ENCODE assay signal across 14 cellular contexts in the genomic region with DNA sequence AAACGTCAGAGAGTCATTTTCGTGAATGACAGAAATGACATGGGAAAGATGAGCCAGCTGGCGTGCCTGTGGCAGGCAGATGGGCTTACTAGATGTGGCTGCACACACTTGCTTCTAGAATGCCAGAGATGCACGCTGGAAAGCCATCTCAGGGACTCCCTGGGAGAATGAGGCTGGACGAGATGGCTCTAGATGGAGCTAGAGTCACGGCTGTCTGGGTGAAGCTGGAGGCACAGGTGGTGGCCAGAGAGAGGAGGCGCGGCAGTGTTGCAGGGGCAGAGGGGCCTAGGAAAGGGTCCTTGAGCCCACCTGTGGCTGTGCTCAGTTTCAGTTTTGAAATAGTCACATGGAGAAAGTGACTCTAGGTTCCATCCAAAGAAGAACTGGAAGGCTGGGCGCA. TPM values are rescaled to one million over a fixed set of nuclear protein-coding genes. Genes with fewer than 3 reads are reported as not detected.
A peak's percentile ranks its signal among the peaks of the same experiment; 100 is the strongest.
DNase-seq lines count a peak whose midpoint lies in the region; ATAC-seq, FAIRE-seq and TF ChIP-seq lines count a peak whose summit lies in the region.
"Had no signal": no experiment of that assay in that cellular context is flagged by ENCODE, and none has a peak within 500 bp of the region (broad histone marks: within the 10 kb centered on the region; RNA-seq: fewer than 3 reads in every experiment).

No MANE protein-coding gene starts in this region.

- no peaks in the 10 kb centered on the region for H3K27me3 ChIP-seq in GM23338 (ENCODE audit: insufficient read depth)
- H3K27me3 ChIP-seq in keratinocyte (ENCODE audit: control insufficient read depth, extremely low read depth, insufficient read depth, low read length) = peaks cover 8% of the 10 kb centered on the region
- H3K27me3 ChIP-seq in colonic mucosa = peaks cover 16% of the 10 kb centered on the region
- H3K27me3 ChIP-seq: hepatocyte had no signal

- ATAC-seq in GM23338 = peak; percentile 28; the same call in 1 of the 3 replicates
- ATAC-seq in T-cell (replicated peaks in 1 of 4) = peak in 3 of 4 experiments; percentile 51 to 67 (median 54)
- ATAC-seq: natural killer cell had no signal

- no peaks in the 10 kb centered on the region for H3K79me2 ChIP-seq in GM23338 (replicated peaks; ENCODE audit: insufficient read depth)
- no peaks in the 10 kb centered on the region for H3K79me2 ChIP-seq in keratinocyte (ENCODE audit: control insufficient read depth, insufficient read depth, low read length)
- H3K79me2 ChIP-seq: hepatocyte had no signal

- H3K9me3 ChIP-seq in keratinocyte (ENCODE audit: control insufficient read depth, low read depth, low read length) (no peaks in the 10 kb centered on the region), colonic mucosa (no peaks in the 10 kb centered on the region)

- H2AFZ ChIP-seq in GM23338 = no peak overlapping the region
- H2AFZ ChIP-seq in keratinocyte (ENCODE audit: control insufficient read depth, low read length) = no peak overlapping the region
- H2AFZ ChIP-seq: hepatocyte had no signal

- H4K20me1 ChIP-seq in GM23338 (replicated peaks; ENCODE audit: insufficient read depth) (no peaks in the 10 kb centered on the region), keratinocyte (ENCODE audit: control insufficient read depth, extremely low read depth, insufficient read depth, low read length) (no peaks in the 10 kb centered on the region)

- H3K36me3 ChIP-seq in GM23338 (ENCODE audit: insufficient read depth) (no peaks in the 10 kb centered on the region), keratinocyte (ENCODE audit: control insufficient read depth in 2 of 2, extremely low read depth in 1 of 2, insufficient read depth in 2 of 2, low read length in 2 of 2) (no peaks in the 10 kb centered on the region), colonic mucosa (no peaks in the 10 kb centered on the region)

- H3K9me1 ChIP-seq in keratinocyte (ENCODE audit: control insufficient read depth, extremely low read depth, insufficient read depth, low read length) = no peaks in the 10 kb centered on the region

- POLR2A ChIA-PET in T-cell (lab: Charles Lee) = no interaction called here

- H3K4me2 ChIP-seq in GM23338 = no peak overlapping the region
- no peak overlapping the region for H3K4me2 ChIP-seq in keratinocyte (ENCODE audit: control insufficient read depth, extremely low read depth, insufficient read depth, low read depth, low read length)
- H3K4me2 ChIP-seq: hepatocyte had no signal

- H3K9me2 ChIP-seq in GM23338 (ENCODE audit: insufficient read depth) = no peaks in the 10 kb centered on the region

- TF ChIP-seq CTCF in Calu3 (IDR thresholded peaks at IDR 0.05; ENCODE audit: unreplicated experiment) = no peak
- peak in 1 of 2 experiments; percentile 30; a peak in 2 of 4 replicates for TF ChIP-seq CTCF in GM23338 (conservative IDR thresholded peaks at IDR 0.05; ENCODE audit: low read depth in 2 of 2)
- peak in 2 of 3 experiments; percentile 21 to 58 for TF ChIP-seq CTCF in keratinocyte (optimal IDR thresholded peaks at IDR 0.05 in 1 of 3, IDR thresholded peaks at IDR 0.05 in 1 of 3, conservative IDR thresholded peaks at IDR 0.05 in 1 of 3; ENCODE audit: extremely low read depth in 1 of 3, insufficient read depth in 2 of 3, low read length in 3 of 3)
- TF ChIP-seq CTCF in osteocyte (IDR thresholded peaks at IDR 0.05) = no peak
- no peak for TF ChIP-seq CTCF in colonic mucosa (IDR thresholded peaks at IDR 0.05)

- H3K36me3 Mint-ChIP-seq in Calu3 (ENCODE audit: insufficient read depth, unreplicated experiment) (no peaks in the 10 kb centered on the region), GM23338 (ENCODE audit: low read depth) (no peaks in the 10 kb centered on the region), T-cell (no peaks in the 10 kb centered on the region), osteocyte (ENCODE audit: unreplicated experiment) (no peaks in the 10 kb centered on the region)
- H3K36me3 Mint-ChIP-seq: natural killer cell had no signal

- H3K27me3 Mint-ChIP-seq in Calu3 (ENCODE audit: unreplicated experiment) = peaks cover 77% of the 10 kb centered on the region
- H3K27me3 Mint-ChIP-seq in GM23338 (ENCODE audit: insufficient read depth, low read depth, poor library complexity) = peaks cover 3% of the 10 kb centered on the region
- no peaks in the 10 kb centered on the region for H3K27me3 Mint-ChIP-seq in T-cell
- H3K27me3 Mint-ChIP-seq in osteocyte (ENCODE audit: unreplicated experiment) = peaks cover 33% of the 10 kb centered on the region

- H3K27ac Mint-ChIP-seq in Calu3 (ENCODE audit: unreplicated experiment) = no peak overlapping the region
- H3K27ac Mint-ChIP-seq in GM23338 = no peak overlapping the region
- H3K27ac Mint-ChIP-seq in T-cell = no peak overlapping the region
- no peak overlapping the region for H3K27ac Mint-ChIP-seq in osteocyte (ENCODE audit: unreplicated experiment)
- H3K27ac Mint-ChIP-seq: natural killer cell had no signal

- H3K4me3 Mint-ChIP-seq in Calu3 (ENCODE audit: low read depth, unreplicated experiment) (no peak overlapping the region), GM23338 (no peak overlapping the region), T-cell (no peak overlapping the region), osteocyte (ENCODE audit: unreplicated experiment) (no peak overlapping the region)
- H3K4me3 Mint-ChIP-seq: natural killer cell had no signal

- intact Hi-C loops in Calu3 (cut with micrococcal nuclease; ENCODE audit: unreplicated experiment) = no loop called here
- intact Hi-C loops in colonic mucosa (cut with DNase I) = no loop called here

- no peak overlapping the region for H3K4me3 ChIP-seq in GM23338
- no peak overlapping the region for H3K4me3 ChIP-seq in keratinocyte (ENCODE audit: control insufficient read depth in 2 of 3, extremely low read depth in 1 of 3, insufficient read depth in 2 of 3, low read depth in 1 of 3, low read length in 3 of 3)
- H3K4me3 ChIP-seq in colonic mucosa = no peak overlapping the region
- H3K4me3 ChIP-seq: hepatocyte had no signal

- CTCF ChIA-PET in Calu3 (lab: Charles Lee) = interaction anchor here (2.0 kb wide), 1 partner anchor 51 kb away, joined by 8 read pairs; no protein-coding TSS in a partner anchor
- CTCF ChIA-PET in T-cell (lab: Charles Lee) = interaction anchor here in 1 of 2 donors (0.7 kb wide), 1 partner anchor 78 kb away, joined by 9 read pairs; no protein-coding TSS in a partner anchor

- FAIRE-seq in keratinocyte (lab: Jason Lieb, UNC) = no peak
- FAIRE-seq: colon, G401.6 had no signal

- H3K27ac ChIP-seq in GM23338 (ENCODE audit: low read depth) (no peak overlapping the region), keratinocyte (ENCODE audit: control insufficient read depth, insufficient read depth, low read length) (no peak overlapping the region), colonic mucosa (no peak overlapping the region)
- H3K27ac ChIP-seq: hepatocyte had no signal

- H3K9ac ChIP-seq in keratinocyte (ENCODE audit: control insufficient read depth, extremely low read depth, insufficient read depth, low read length) (no peak overlapping the region), colonic mucosa (ENCODE audit: low read depth in 2 of 2, low read length in 2 of 2) (no peak overlapping the region)

- DNase-seq in Calu3 = peak; percentile 11
- DNase-seq in GM23338 (ENCODE audit: low spot score) = no peak
- peak in 2 of 34 experiments; percentile 4 to 7 for DNase-seq in T-cell
- DNase-seq in keratinocyte (ENCODE audit: low read depth, low spot score) = no peak
- DNase-seq in osteocyte (ENCODE audit: extremely low spot score, unreplicated experiment) = no peak
- no peak for DNase-seq in NCI-H748 treated with DMSO at 0.1 percent for 48 hours (lab: John Stamatoyannopoulos, UW)
- DNase-seq in colonic mucosa = no peak
- DNase-seq in effector CD4-positive, alpha-beta T cell = no peak
- DNase-seq: natural killer cell had no signal

- no peaks in the 10 kb centered on the region for H3F3A ChIP-seq in GM23338 (replicated peaks; ENCODE audit: low read depth)

- dilution Hi-C loops in keratinocyte (cut with MboI; ENCODE audit: extremely low pct_ligation_motif_present, low sequenced_read_pairs) = no loop called here

- H3K9me3 Mint-ChIP-seq in Calu3 (ENCODE audit: low read depth, unreplicated experiment) = no peaks in the 10 kb centered on the region
- H3K9me3 Mint-ChIP-seq in GM23338 = no peaks in the 10 kb centered on the region
- no peaks in the 10 kb centered on the region for H3K9me3 Mint-ChIP-seq in T-cell
- H3K9me3 Mint-ChIP-seq in osteocyte (ENCODE audit: unreplicated experiment) = peaks cover 8% of the 10 kb centered on the region
- H3K9me3 Mint-ChIP-seq: natural killer cell had no signal

- no peaks in the 10 kb centered on the region for H3K4me1 Mint-ChIP-seq in Calu3 (ENCODE audit: low read depth, unreplicated experiment)
- H3K4me1 Mint-ChIP-seq in GM23338 = peaks cover 3% of the 10 kb centered on the region; the same call in 1 of the 3 replicates
- peaks cover 42 to 43% (median 43%) of the 10 kb centered on the region in 3 donors for H3K4me1 Mint-ChIP-seq in T-cell
- H3K4me1 Mint-ChIP-seq in osteocyte (ENCODE audit: unreplicated experiment) = peaks cover 20% of the 10 kb centered on the region

- H3K4me1 ChIP-seq in GM23338 (ENCODE audit: insufficient read depth) (no peaks in the 10 kb centered on the region), keratinocyte (ENCODE audit: control insufficient read depth, extremely low read depth, insufficient read depth, low read length) (no peaks in the 10 kb centered on the region), colonic mucosa (no peaks in the 10 kb centered on the region)

- BruUV-seq in Calu3 (replicated peaks; lab: Mats Ljungman, UMichigan) = no TSS peak

RNA-seq across cellular contexts. Expression of gene TKTL1, which starts 26.0 kb away (rescaled TPM):
- total RNA-seq in Calu3 (2022) (not detected in 2 replicates), T-cell (1 to 10 TPM in 4 of 5 donors, under 1 TPM in 1; 0.60 to 5.5 (median 1.3) TPM), osteocyte (not detected in 2 replicates), colonic mucosa (not detected)
- total RNA-seq in GM23338 (2014; rRNA removed; shearing (Covaris generic)) = not detected in 2 replicates
- polyA plus RNA-seq in GM23338 (2016; fragmentation: Nextera tagmentation; extraction: Ambion mirVana) (not detected in 2 replicates), keratinocyte (not detected in 3 replicates)
- polyA plus RNA-seq in keratinocyte (2011; ENCODE audit: low read depth) = not detected
- polyA plus RNA-seq in keratinocyte (2011; cell fraction: cytosol; rRNA removed) = not detected in 2 replicates
- not detected in 2 replicates for polyA plus RNA-seq in keratinocyte (2011; cell fraction: nucleus; rRNA removed)
- polyA plus RNA-seq in keratinocyte (2012; ENCODE audit: low replicate concordance) = not detected in 2 replicates
- not detected in 3 replicates for polyA minus RNA-seq in keratinocyte
- not detected for polyA minus RNA-seq in keratinocyte (2011; cell fraction: cytosol; rRNA and poly(A)+ RNA removed)
- not detected in 2 replicates for polyA minus RNA-seq in keratinocyte (2011; cell fraction: nucleus; rRNA and poly(A)+ RNA removed)
- total RNA-seq: hepatocyte had no signal

RNA-seq across cellular contexts. Expression of gene TEX28, which starts 26.7 kb away (rescaled TPM):
- total RNA-seq in Calu3 (2022) (not detected in 2 replicates), T-cell (not detected), osteocyte (not detected in 2 replicates), colonic mucosa (not detected)
- total RNA-seq in GM23338 (2014; rRNA removed; shearing (Covaris generic)) = not detected in 2 replicates
- polyA plus RNA-seq in GM23338 (2016; fragmentation: Nextera tagmentation; extraction: Ambion mirVana) (not detected in 2 replicates), keratinocyte (not detected in 3 replicates)
- not detected for polyA plus RNA-seq in keratinocyte (2011; ENCODE audit: low read depth)
- polyA plus RNA-seq in keratinocyte (2011; cell fraction: cytosol; rRNA removed) = not detected in 2 replicates
- polyA plus RNA-seq in keratinocyte (2011; cell fraction: nucleus; rRNA removed) = not detected in 2 replicates
- not detected in 2 replicates for polyA plus RNA-seq in keratinocyte (2012; ENCODE audit: low replicate concordance)
- polyA minus RNA-seq in keratinocyte = not detected in 3 replicates
- polyA minus RNA-seq in keratinocyte (2011; cell fraction: cytosol; rRNA and poly(A)+ RNA removed) = not detected
- not detected in 2 replicates for polyA minus RNA-seq in keratinocyte (2011; cell fraction: nucleus; rRNA and poly(A)+ RNA removed)
- total RNA-seq: hepatocyte; subcutaneous adipose tissue; T-helper 1 cell treated with Interleukin-12 subunit alpha and Interleukin-12 subunit beta and Interleukin-4 antibody, amounts not matched to agents 30 ng/mL and 1 ng/mL, for 36 hours had no signal
- polyA plus RNA-seq: hepatocyte had no signal

RNA-seq across cellular contexts. Expression of gene FLNA, which starts 52.8 kb away (rescaled TPM):
- total RNA-seq in Calu3 (2022) (973 and 1,240 TPM in 2 replicates), T-cell (1,000 to 10,000 TPM in 4 of 5 donors, 100 to 1,000 TPM in 1; 893 to 1,483 (median 1,268) TPM), osteocyte (2,024 and 2,203 TPM in 2 replicates), colonic mucosa (100 to 1,000 TPM; 124 to 773 TPM)
- 1,228 and 1,445 TPM in 2 replicates for total RNA-seq in GM23338 (2014; rRNA removed; shearing (Covaris generic))
- polyA plus RNA-seq in GM23338 (2016; fragmentation: Nextera tagmentation; extraction: Ambion mirVana) (579 and 629 TPM in 2 replicates), keratinocyte (245 to 536 TPM (median 343 TPM) in 3 replicates)
- 485 TPM for polyA plus RNA-seq in keratinocyte (2011; ENCODE audit: low read depth)
- 280 and 468 TPM in 2 replicates for polyA plus RNA-seq in keratinocyte (2011; cell fraction: cytosol; rRNA removed)
- 1,141 and 1,630 TPM in 2 replicates for polyA plus RNA-seq in keratinocyte (2011; cell fraction: nucleus; rRNA removed)
- polyA plus RNA-seq in keratinocyte (2012; ENCODE audit: low replicate concordance) = 394 and 1,275 TPM in 2 replicates
- polyA minus RNA-seq in keratinocyte = 1,978 to 4,803 TPM (median 1,982 TPM) in 3 replicates
- polyA minus RNA-seq in keratinocyte (2011; cell fraction: cytosol; rRNA and poly(A)+ RNA removed) = 2,589 TPM
- 2,257 and 2,338 TPM in 2 replicates for polyA minus RNA-seq in keratinocyte (2011; cell fraction: nucleus; rRNA and poly(A)+ RNA removed)

RNA-seq across cellular contexts. Expression of gene EMD, which starts 57.5 kb away (rescaled TPM):
- total RNA-seq in Calu3 (2022) (75.1 TPM in 2 replicates), T-cell (100 to 1,000 TPM in 2 of 5 donors, 10 to 100 TPM in 3; 73.4 to 136 (median 80.4) TPM), osteocyte (68.9 and 73.1 TPM in 2 replicates), colonic mucosa (10 to 100 TPM; 44.4 to 49.1 TPM)
- total RNA-seq in GM23338 (2014; rRNA removed; shearing (Covaris generic)) = 76.0 and 78.6 TPM in 2 replicates
- polyA plus RNA-seq in GM23338 (2016; fragmentation: Nextera tagmentation; extraction: Ambion mirVana) (74.2 and 78.3 TPM in 2 replicates), keratinocyte (32.7 to 65.5 TPM (median 36.9 TPM) in 3 replicates)
- 79.2 TPM for polyA plus RNA-seq in keratinocyte (2011; ENCODE audit: low read depth)
- polyA plus RNA-seq in keratinocyte (2011; cell fraction: cytosol; rRNA removed) = 47.2 and 58.9 TPM in 2 replicates
- 33.4 and 47.2 TPM in 2 replicates for polyA plus RNA-seq in keratinocyte (2011; cell fraction: nucleus; rRNA removed)
- 56.8 and 66.0 TPM in 2 replicates for polyA plus RNA-seq in keratinocyte (2012; ENCODE audit: low replicate concordance)
- polyA minus RNA-seq in keratinocyte = 34.3 to 75.7 TPM (median 42.5 TPM) in 3 replicates
- polyA minus RNA-seq in keratinocyte (2011; cell fraction: cytosol; rRNA and poly(A)+ RNA removed) = 49.1 TPM
- polyA minus RNA-seq in keratinocyte (2011; cell fraction: nucleus; rRNA and poly(A)+ RNA removed) = 7.7 and 12.9 TPM in 2 replicates

Comparison
In these comparisons a context has a peak if more than half of its experiments do, and no peak if none do; other contexts are left out.
1. CTCF ChIP-seq: peak in keratinocyte (2 of 3); none in Calu3 (single experiment), osteocyte (single experiment) and colonic mucosa (single experiment).